In the genomic region with DNA sequence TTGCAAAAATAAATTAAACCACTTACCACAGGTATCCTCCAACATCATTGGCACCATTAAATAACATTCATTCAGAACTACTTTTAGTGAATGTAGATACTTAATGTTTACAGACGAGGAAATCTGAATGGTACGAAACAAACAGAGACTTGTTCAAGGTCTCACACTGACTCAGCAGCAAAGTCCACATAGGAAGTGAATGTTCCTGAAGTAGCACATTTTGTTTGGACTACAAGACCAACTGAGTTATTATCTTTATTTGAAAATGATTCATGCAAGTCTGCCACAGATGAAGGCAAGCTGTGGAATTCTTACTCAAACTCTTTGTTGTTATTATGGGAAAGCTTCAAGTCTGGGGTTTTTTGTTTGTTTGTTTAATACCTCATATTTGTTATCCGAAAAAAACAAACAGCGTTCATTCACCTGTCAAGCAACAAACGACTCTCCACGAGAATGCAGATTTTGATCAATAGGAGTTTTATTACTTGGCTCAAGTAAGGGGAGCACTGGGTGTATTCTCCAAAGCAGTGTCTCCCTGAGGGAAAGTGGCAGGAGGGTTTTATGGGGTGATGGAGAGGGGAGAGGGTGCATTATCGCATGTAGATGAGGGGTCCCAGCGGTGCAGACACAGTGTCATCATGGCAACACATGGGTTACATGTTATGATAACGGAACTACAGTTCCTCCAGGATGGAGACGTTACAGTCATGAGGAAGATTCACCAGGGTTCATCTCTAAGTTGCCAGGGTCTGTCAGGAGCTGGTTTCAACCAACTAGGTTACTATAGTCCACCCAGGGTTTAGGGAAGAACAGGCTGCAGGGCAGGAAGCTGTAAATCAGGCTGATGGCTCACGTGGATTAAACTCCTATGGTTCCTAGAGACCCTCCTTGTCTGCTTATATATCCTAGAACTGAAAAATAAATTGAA, we compare ENCODE assay signal across 12 cellular contexts.
DNase-seq lines count a peak whose midpoint lies in the region; ATAC-seq and TF ChIP-seq lines count a peak whose summit lies in the region.
"Had no signal": no experiment of that assay in that cellular context is flagged by ENCODE, and none has a peak within 500 bp of the region (broad histone marks: within the 10 kb centered on the region; RNA-seq: fewer than 3 reads in every experiment).

No MANE protein-coding gene starts in this region.

- peaks cover 37% of the 10 kb centered on the region for H3K4me1 ChIP-seq in RWPE2 (ENCODE audit: insufficient read depth, poor library complexity, severe bottlenecking)

- peak; percentile 91 for ATAC-seq in RWPE2 (ENCODE audit: low read depth)
- ATAC-seq in omental fat pad (ENCODE audit: low FRiP score) = peak; percentile 87

- H3K36me3 ChIP-seq in RWPE2 (ENCODE audit: low read depth) = no peaks in the 10 kb centered on the region

- no peaks in the 10 kb centered on the region for H3K9me3 ChIP-seq in RWPE2 (ENCODE audit: severe bottlenecking)

- no peaks in the 10 kb centered on the region for H3K27me3 ChIP-seq in RWPE2 (ENCODE audit: insufficient read depth, poor library complexity, severe bottlenecking)

- peak overlapping the region; percentile 98 for H3K27ac ChIP-seq in RWPE2 (ENCODE audit: poor library complexity, severe bottlenecking)
- H3K27ac ChIP-seq: HL-60 had no signal

- TF ChIP-seq CTCF in RWPE2 (IDR thresholded peaks at IDR 0.05; ENCODE audit: poor library complexity, severe bottlenecking) (no peak), fibroblast of the aortic adventitia (IDR thresholded peaks at IDR 0.05; ENCODE audit: insufficient read depth, low read length) (no peak), omental fat pad (IDR thresholded peaks at IDR 0.05) (no peak)

- peak; percentile 49 for DNase-seq in AG20443 (ENCODE audit: low spot score)
- DNase-seq in RWPE2 (ENCODE audit: low spot score) = no peak
- DNase-seq in fibroblast of the aortic adventitia (ENCODE audit: low read depth) = peak; percentile 90
- DNase-seq in omental fat pad (ENCODE audit: low spot score) = no peak
- DNase-seq in NOMO-1 treated with DMSO at 0.1 percent for 48 hours (lab: John Stamatoyannopoulos, UW; ENCODE audit: unreplicated experiment) = no peak
- no peak for DNase-seq in iPS-NIHi11 (ENCODE audit: low spot score)
- no peak for DNase-seq in ureter (ENCODE audit: low spot score)
- DNase-seq in CD1c-positive myeloid dendritic cell (ENCODE audit: extremely low spot score) = no peak
- DNase-seq: activated CD8-positive, alpha-beta memory T cell treated with anti-CD3 and anti-CD28 coated beads, Interleukin-2, amount 50 U/mL, for 48 hours; C1 segment of cervical spinal cord; NCI-H2107 had no signal

- H3K4me3 ChIP-seq in RWPE2 (ENCODE audit: severe bottlenecking) = no peak overlapping the region
- peak overlapping the region; percentile 31 for H3K4me3 ChIP-seq in fibroblast of the aortic adventitia (ENCODE audit: low read depth, low read length)

Comparison
In these comparisons a context has a peak if more than half of its experiments do, and no peak if none do; other contexts are left out.
1. DNase-seq: peak in AG20443 (single experiment) and fibroblast of the aortic adventitia (single experiment); none in RWPE2 (single experiment), omental fat pad (single experiment), NOMO-1 treated with DMSO at 0.1 percent for 48 hours (single experiment), iPS-NIHi11 (single experiment), ureter (single experiment) and CD1c-positive myeloid dendritic cell (single experiment).